1 cellular context compared by ENCODE assay signal in genomic region chr17:41404024-41404651, GRCh38.
TF ChIP-seq lines count a peak whose summit lies in the region.

No MANE protein-coding gene starts in this region.

TF ChIP-seq in GM12878, 131 proteins besides CTCF, POLR2A, EP300 and RAD21:
- TF ChIP-seq ZBTB33 (IDR thresholded peaks at IDR 0.05) (no peak), JUND (IDR thresholded peaks at IDR 0.05; ENCODE audit: low read depth, low read length) (no peak), YY1 (IDR thresholded peaks at IDR 0.05; ENCODE audit: low read depth, low read length) (no peak), IKZF1 (conservative IDR thresholded peaks at IDR 0.05) (no peak), MTA2 (IDR thresholded peaks at IDR 0.05; ENCODE audit: low read depth) (0 out of 2 replicates have a peak, but pooled peaks have one; percentile 18), NR2F1 (conservative IDR thresholded peaks at IDR 0.05) (peak; percentile 34; the same call in 1 of the 2 replicates), RELA (IDR thresholded peaks at IDR 0.05; ENCODE audit: borderline replicate concordance, partially characterized antibody) (no peak), HCFC1 (IDR thresholded peaks at IDR 0.05; ENCODE audit: low read length) (no peak), ATF2 (IDR thresholded peaks at IDR 0.05; ENCODE audit: low read length) (no peak), BACH1 (IDR thresholded peaks at IDR 0.05; ENCODE audit: borderline replicate concordance) (no peak), RUNX3 (IDR thresholded peaks at IDR 0.05; ENCODE audit: low read length) (peak; percentile 18; the same call in 1 of the 2 replicates), PAX8 (IDR thresholded peaks at IDR 0.05) (no peak), ZNF207 (IDR thresholded peaks at IDR 0.05; ENCODE audit: borderline replicate concordance) (no peak), SRF (IDR thresholded peaks at IDR 0.05; ENCODE audit: low read depth in 2 of 2, low read length in 2 of 2) (peak in 1 of 2 experiments; percentile 34; a peak in 1 of 4 replicates), ZNF687 (IDR thresholded peaks at IDR 0.05) (no peak), REST (IDR thresholded peaks at IDR 0.05; ENCODE audit: low read depth, low read length) (no peak), BHLHE40 (IDR thresholded peaks at IDR 0.05; ENCODE audit: borderline replicate concordance in 1 of 2, low read depth in 2 of 2, low read length in 1 of 2) (no peak), ETV6 (conservative IDR thresholded peaks at IDR 0.05 in 1 of 2, IDR thresholded peaks at IDR 0.05 in 1 of 2; ENCODE audit: borderline replicate concordance in 1 of 2, low read depth in 1 of 2) (no peak)
